32 cellular contexts compared by ENCODE assay signal in the genomic region with DNA sequence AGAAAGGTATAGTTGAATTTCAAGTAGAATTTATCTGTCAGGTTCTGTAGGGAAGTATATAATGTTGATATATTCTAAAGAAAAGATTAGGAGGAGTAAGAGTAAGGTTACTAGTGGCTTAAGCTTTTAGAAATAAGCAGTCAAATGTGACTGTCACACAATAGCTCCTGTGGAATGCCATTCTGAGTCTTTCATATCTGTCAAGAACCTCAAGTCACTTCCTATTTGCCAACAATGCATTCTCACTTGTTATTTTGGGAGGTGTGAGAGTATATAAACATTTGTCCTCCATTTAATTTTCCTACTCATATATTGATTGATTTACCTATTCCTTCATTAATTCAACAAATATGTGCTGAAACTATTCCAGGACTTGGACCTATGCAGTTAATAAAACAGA. TPM values are rescaled to one million over a fixed set of nuclear protein-coding genes. Genes with fewer than 3 reads are reported as not detected.
"Had no signal": no experiment of that assay in that cellular context is flagged by ENCODE, and none has a peak within 500 bp of the region (broad histone marks: within the 10 kb centered on the region; RNA-seq: fewer than 3 reads in every experiment).

No MANE protein-coding gene starts in this region.

- DNase-seq: activated CD4-positive, alpha-beta T cell treated with anti-CD3 and anti-CD28 coated beads for 1 hour; activated CD4-positive, alpha-beta T cell treated with anti-CD3 and anti-CD28 coated beads for 48 hours; activated CD4-positive, alpha-beta T cell treated with anti-CD3 and anti-CD28 coated beads, Interleukin-2, amount 50 U/mL, for 48 hours; activated CD4-positive, CD25-positive, alpha-beta regulatory T cell; activated CD8-positive, alpha-beta T cell treated with anti-CD3 and anti-CD28 coated beads, Interleukin-2, amount 10 ng/mL, durations not matched to agents 7 days and 5 days; activated gamma-delta T cell; activated naive CD4-positive, alpha-beta T cell treated with Interleukin-2 at 50 U/mL for 16 hours; activated naive CD8-positive, alpha-beta T cell treated with anti-CD3 and anti-CD28 coated beads, Interleukin-2, amount 10 ng/mL, durations not matched to agents 7 days and 5 days; activated T-cell treated with anti-CD3 and anti-CD28 coated beads, Interleukin-2, amount 50 U/mL, for 24 hours; amygdala; Kasumi-1; KBM-7; NCI-H1105; NCI-H1417 treated with DMSO at 0.1 percent for 48 hours; NCI-H187 treated with DMSO at 0.1 percent for 48 hours; NCI-H2081 treated with DMSO at 0.1 percent for 48 hours; NCI-H226; NCI-H446 treated with DMSO at 0.1 percent for 48 hours; NCI-H524; NCI-H69; NCI-H82; PC-9; Right ventricle myocardium superior; T1000; WERI-Rb-1 had no signal

- H3K4me3 ChIP-seq: ascending aorta, cardiac muscle cell, PC-9 had no signal

- H3K4me1 ChIP-seq: ascending aorta had no signal

- H2AFZ ChIP-seq: PC-9 had no signal

- H3K27me3 ChIP-seq: ascending aorta had no signal

- H3K27ac ChIP-seq: ascending aorta, cardiac muscle cell, PC-9, WERI-Rb-1 had no signal

- H3K9me3 ChIP-seq: ascending aorta had no signal

- H3K36me3 ChIP-seq: ascending aorta, cardiac muscle cell, WERI-Rb-1 had no signal

- H3K4me2 ChIP-seq: PC-9 had no signal

- ATAC-seq: activated CD8-positive, alpha-beta T cell treated with anti-CD3 and anti-CD28 coated beads, Interleukin-2, amount 10 ng/mL, durations not matched to agents 7 days and 5 days had no signal

RNA-seq across cellular contexts. Expression of a gene that starts 11.7 kb away (rescaled TPM):
- total RNA-seq: activated CD8-positive, alpha-beta T cell treated with anti-CD3 and anti-CD28 coated beads, Interleukin-2, amount 10 ng/mL, durations not matched to agents 7 days and 5 days; activated naive CD8-positive, alpha-beta T cell treated with anti-CD3 and anti-CD28 coated beads, Interleukin-2, amount 10 ng/mL, durations not matched to agents 7 days and 5 days; activated T-helper 2 cell treated with anti-CD3 and anti-CD28 coated beads, Interferon-gamma antibody, Interleukin-2, Interleukin-4, amounts not matched to agents 10 μg/mL and 5 μg/mL and 100 μg/mL, durations not matched to agents 14 hours and 24 hours and 36 hours; ascending aorta; cardiac muscle cell; chondrocyte; OCI-LY7; PC-9; Right ventricle myocardium superior; T-helper 1 cell treated with Interleukin-12 subunit alpha and Interleukin-12 subunit beta and Interleukin-4 antibody, amounts not matched to agents 30 ng/mL and 1 ng/mL, for 36 hours; T-helper 2 cell treated with Interferon-gamma antibody and Interleukin-4, amounts not matched to agents 100 ng/mL and 5 ng/mL, for 36 hours had no signal

RNA-seq across cellular contexts. Expression of a gene that starts 31.7 kb away (rescaled TPM):
- total RNA-seq: activated T-helper 2 cell treated with anti-CD3 and anti-CD28 coated beads, Interferon-gamma antibody, Interleukin-2, Interleukin-4, amounts not matched to agents 10 μg/mL and 5 μg/mL and 100 μg/mL, durations not matched to agents 14 hours and 24 hours and 36 hours; ascending aorta; cardiac muscle cell; chondrocyte; OCI-LY7; PC-9 had no signal

RNA-seq across cellular contexts. Expression of a gene that starts 43.2 kb away (rescaled TPM):
- total RNA-seq: activated CD8-positive, alpha-beta T cell treated with anti-CD3 and anti-CD28 coated beads, Interleukin-2, amount 10 ng/mL, durations not matched to agents 7 days and 5 days; activated naive CD8-positive, alpha-beta T cell treated with anti-CD3 and anti-CD28 coated beads, Interleukin-2, amount 10 ng/mL, durations not matched to agents 7 days and 5 days; activated T-helper 2 cell treated with anti-CD3 and anti-CD28 coated beads, Interferon-gamma antibody, Interleukin-2, Interleukin-4, amounts not matched to agents 10 μg/mL and 5 μg/mL and 100 μg/mL, durations not matched to agents 14 hours and 24 hours and 36 hours; ascending aorta; chondrocyte; OCI-LY7; PC-9; Right ventricle myocardium superior; T-helper 1 cell treated with Interleukin-12 subunit alpha and Interleukin-12 subunit beta and Interleukin-4 antibody, amounts not matched to agents 30 ng/mL and 1 ng/mL, for 36 hours; T-helper 2 cell treated with Interferon-gamma antibody and Interleukin-4, amounts not matched to agents 100 ng/mL and 5 ng/mL, for 36 hours had no signal

RNA-seq across cellular contexts. Expression of a gene that starts 56.6 kb away (rescaled TPM):
- total RNA-seq: activated CD8-positive, alpha-beta T cell treated with anti-CD3 and anti-CD28 coated beads, Interleukin-2, amount 10 ng/mL, durations not matched to agents 7 days and 5 days; activated naive CD8-positive, alpha-beta T cell treated with anti-CD3 and anti-CD28 coated beads, Interleukin-2, amount 10 ng/mL, durations not matched to agents 7 days and 5 days; activated T-helper 2 cell treated with anti-CD3 and anti-CD28 coated beads, Interferon-gamma antibody, Interleukin-2, Interleukin-4, amounts not matched to agents 10 μg/mL and 5 μg/mL and 100 μg/mL, durations not matched to agents 14 hours and 24 hours and 36 hours; cardiac muscle cell; chondrocyte; OCI-LY7; PC-9; T-helper 1 cell treated with Interleukin-12 subunit alpha and Interleukin-12 subunit beta and Interleukin-4 antibody, amounts not matched to agents 30 ng/mL and 1 ng/mL, for 36 hours; T-helper 2 cell treated with Interferon-gamma antibody and Interleukin-4, amounts not matched to agents 100 ng/mL and 5 ng/mL, for 36 hours had no signal
